ENCODE assay signal across 18 cellular contexts in the genomic region with DNA sequence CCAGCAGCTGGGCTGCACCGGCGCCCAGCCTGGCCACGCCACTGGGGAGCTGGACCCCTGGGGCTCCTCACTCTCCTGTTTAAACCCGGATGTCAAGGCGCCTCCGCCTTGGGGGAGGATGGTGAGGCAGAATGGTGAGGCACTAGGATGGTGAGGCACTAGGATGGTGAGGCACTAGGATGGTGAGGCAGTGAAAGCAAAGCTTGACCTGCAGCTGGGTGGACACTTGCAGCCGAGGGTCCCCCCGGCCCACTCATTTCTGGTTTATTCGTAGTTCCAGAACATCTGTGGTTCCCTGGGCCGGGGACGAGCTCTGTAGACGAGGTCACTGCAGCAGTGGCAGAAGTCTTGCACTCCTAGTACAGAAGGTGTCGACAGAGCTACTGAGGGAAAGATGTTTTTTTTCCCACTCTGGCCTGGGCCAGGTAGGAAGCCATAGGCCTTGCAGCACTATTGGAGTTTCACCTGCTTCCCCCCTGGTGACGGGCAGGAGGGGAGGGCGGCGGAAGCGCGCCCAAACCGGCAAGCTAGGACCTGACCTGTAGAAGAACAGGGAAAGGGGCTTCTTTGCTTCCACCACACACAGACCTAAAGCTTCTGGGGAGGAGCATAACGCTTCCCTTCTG. TPM values are rescaled to one million over a fixed set of nuclear protein-coding genes. Genes with fewer than 3 reads are reported as not detected.
DNase-seq lines count a peak whose midpoint lies in the region; ATAC-seq and TF ChIP-seq lines count a peak whose summit lies in the region.
"Had no signal": no experiment of that assay in that cellular context is flagged by ENCODE, and none has a peak within 500 bp of the region (broad histone marks: within the 10 kb centered on the region; RNA-seq: fewer than 3 reads in every experiment).

No MANE protein-coding gene starts in this region.

- H3K9me3 ChIP-seq in ES-I3 (ENCODE audit: control insufficient read depth, insufficient read depth, low read length): no peaks in the 10 kb centered on the region
- H3K9me3 ChIP-seq in PC-3 (ENCODE audit: low read length): no peaks in the 10 kb centered on the region
- H3K9me3 ChIP-seq in iPS-18a (ENCODE audit: control insufficient read depth, low read depth, low read length): no peaks in the 10 kb centered on the region
- H3K9me3 ChIP-seq: sigmoid colon had no signal

- H3K27ac ChIP-seq in PC-3 (ENCODE audit: low read length) (no peak overlapping the region), iPS-18a (ENCODE audit: low read length) (no peak overlapping the region)
- H3K27ac ChIP-seq: brain microvascular endothelial cell, KMS-11 had no signal

- peaks cover 34% of the 10 kb centered on the region for H3K79me2 ChIP-seq in PC-3 (ENCODE audit: low read length)

- H3K36me3 ChIP-seq in ES-I3 (ENCODE audit: insufficient read depth, low read length) (no peaks in the 10 kb centered on the region), PC-3 (ENCODE audit: low read depth, low read length) (no peaks in the 10 kb centered on the region), iPS-18a (ENCODE audit: control insufficient read depth, low read depth, low read length) (no peaks in the 10 kb centered on the region)
- H3K36me3 ChIP-seq: brain microvascular endothelial cell, sigmoid colon had no signal

- no peaks in the 10 kb centered on the region for H3K9me3 Mint-ChIP-seq in osteocyte (ENCODE audit: unreplicated experiment)

- no peaks in the 10 kb centered on the region for H3K9me2 ChIP-seq in PC-3 (replicated peaks; ENCODE audit: low read length)

- BruUV-seq in PC-3 (replicated peaks; lab: Mats Ljungman, UMichigan): no TSS peak

- peak overlapping the region; percentile 76; the same call in 1 of the 2 replicates for H2AFZ ChIP-seq in PC-3 (ENCODE audit: low read length)

- H3K4me3 Mint-ChIP-seq in osteocyte (ENCODE audit: unreplicated experiment): peak overlapping the region; percentile 63

- DNase-seq in PC-3 (no peak), osteocyte (ENCODE audit: extremely low spot score, unreplicated experiment) (no peak), amniotic stem cell (lab: John Stamatoyannopoulos, UW) (no peak), MV-4-11 (lab: John Stamatoyannopoulos, UW) (no peak), retina (no peak)
- DNase-seq: activated gamma-delta T cell treated with Interleukin-2 at 50 U/mL for 16 hours; brain microvascular endothelial cell; effector CD8-positive, alpha-beta T cell; foreskin fibroblast; naive thymus-derived CD4-positive, alpha-beta T cell; NCI-H187; NCI-H69; sigmoid colon had no signal

- peaks cover 18% of the 10 kb centered on the region for H3K4me1 Mint-ChIP-seq in osteocyte (ENCODE audit: unreplicated experiment)

- H3K27me3 Mint-ChIP-seq in osteocyte (ENCODE audit: unreplicated experiment): peaks cover 23% of the 10 kb centered on the region

- intact Hi-C loops in PC-3 (cut with micrococcal nuclease): loop anchor here (2.0 kb wide), 1 partner anchor 43 kb away; no protein-coding TSS in a partner anchor

- POLR2A ChIA-PET in PC-3 (lab: Charles Lee; ENCODE audit: unreplicated experiment): no interaction called here

- no peaks in the 10 kb centered on the region for H3F3A ChIP-seq in PC-3 (ENCODE audit: low read length, unreplicated experiment)

- H3K36me3 Mint-ChIP-seq in osteocyte (ENCODE audit: unreplicated experiment): no peaks in the 10 kb centered on the region
- H3K36me3 Mint-ChIP-seq: naive thymus-derived CD4-positive, alpha-beta T cell had no signal

- peak overlapping the region; percentile 84; the same call in 1 of the 2 replicates for H3K9ac ChIP-seq in ES-I3 (ENCODE audit: low read depth, low read length)
- peak overlapping the region; percentile 27; the same call in 1 of the 2 replicates for H3K9ac ChIP-seq in PC-3 (ENCODE audit: low read length)
- H3K9ac ChIP-seq in iPS-18a (ENCODE audit: low read length): no peak overlapping the region
- H3K9ac ChIP-seq: KMS-11 had no signal

- ATAC-seq in PC-3 (no peak), HG03521 (IDR thresholded peaks at IDR 0.05; ENCODE audit: unreplicated experiment) (no peak)

- CTCF ChIA-PET in PC-3 (lab: Charles Lee): interaction anchor here (0.6 to 0.8 kb wide), 2 partner anchors 24 to 70 kb away, joined by 3 to 5 read pairs; no protein-coding TSS in a partner anchor

- no peak for TF ChIP-seq CTCF in PC-3 (conservative IDR thresholded peaks at IDR 0.05; ENCODE audit: low read depth, low read length)
- TF ChIP-seq CTCF in osteocyte (IDR thresholded peaks at IDR 0.05): no peak

- H3K4me1 ChIP-seq in ES-I3 (ENCODE audit: insufficient read depth, low read length) (peaks cover 3% of the 10 kb centered on the region; the same call in 1 of the 2 replicates), PC-3 (ENCODE audit: insufficient read depth, low read length) (no peaks in the 10 kb centered on the region), iPS-18a (ENCODE audit: control insufficient read depth, low read depth, low read length) (peaks cover 14% of the 10 kb centered on the region)

- H3K27me3 ChIP-seq in PC-3 (ENCODE audit: low read length) (peaks cover 46% of the 10 kb centered on the region), iPS-18a (ENCODE audit: control insufficient read depth, insufficient read depth, low read length) (peaks cover 83% of the 10 kb centered on the region)

- H3K27ac Mint-ChIP-seq in osteocyte (ENCODE audit: unreplicated experiment): no peak overlapping the region

- H4K20me1 ChIP-seq in PC-3 (ENCODE audit: low read length): no peaks in the 10 kb centered on the region

- peak overlapping the region; percentile 86 for H3K4me2 ChIP-seq in PC-3 (ENCODE audit: low read length)
- H3K4me2 ChIP-seq: KMS-11 had no signal

- H3K4me3 ChIP-seq in PC-3 (ENCODE audit: low read length) (peak overlapping the region; percentile 76), iPS-18a (ENCODE audit: low read length) (peak overlapping the region; percentile 58)
- H3K4me3 ChIP-seq: sigmoid colon had no signal

RNA-seq across cellular contexts. Expression of a gene that starts 1.1 kb away (rescaled TPM):
- total RNA-seq in PC-3 (2014; rRNA removed): 1.3 and 2.0 TPM in 2 replicates
- 7.3 and 8.1 TPM in 2 replicates for total RNA-seq in osteocyte
- total RNA-seq: temporal lobe had no signal
